ENCODE assay signal across 1 cellular context in genomic region chr4:107896158-107896645, GRCh38.
TF ChIP-seq lines count a peak whose summit lies in the region.

No MANE protein-coding gene starts in this region.

TF ChIP-seq in SK-N-SH, 30 proteins besides CTCF, POLR2A, EP300 and RAD21 (continued from another document):
- TF ChIP-seq PBX3 (IDR thresholded peaks at IDR 0.05) = peak; percentile 36
- no peak for TF ChIP-seq YY1 (IDR thresholded peaks at IDR 0.05; ENCODE audit: low read depth)
- TF ChIP-seq NRF1 (IDR thresholded peaks at IDR 0.05; ENCODE audit: low read depth, low read length) = no peak
TF ChIP-seq in SK-N-SH: peak in this region for 4.
